ENCODE assay signal across 15 cellular contexts in the genomic region with DNA sequence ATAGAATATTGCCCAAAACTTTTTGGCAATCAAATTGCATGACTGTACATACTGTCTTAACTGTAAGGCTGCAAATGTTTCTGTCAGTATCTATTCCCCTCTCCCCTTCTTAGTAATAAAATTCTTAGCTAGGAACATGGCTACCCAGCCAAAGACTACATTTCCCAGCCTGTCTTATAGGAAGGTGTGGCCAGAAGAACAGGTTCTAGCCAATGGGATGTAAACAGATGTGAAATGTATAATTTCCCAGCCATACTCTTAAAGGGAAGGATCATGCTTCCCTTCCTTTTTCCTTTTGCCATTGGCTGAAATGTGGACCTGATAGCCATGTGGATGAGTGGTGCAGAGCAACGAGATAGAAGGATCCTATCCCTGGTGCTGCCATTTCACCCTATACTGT. TPM values are rescaled to one million over a fixed set of nuclear protein-coding genes. Genes with fewer than 3 reads are reported as not detected.
DNase-seq lines count a peak whose midpoint lies in the region; ATAC-seq lines count a peak whose summit lies in the region.
"Had no signal": no experiment of that assay in that cellular context is flagged by ENCODE, and none has a peak within 500 bp of the region (broad histone marks: within the 10 kb centered on the region; RNA-seq: fewer than 3 reads in every experiment).

No MANE protein-coding gene starts in this region.

- peak; percentile 35 for ATAC-seq in T-helper 17 cell
- peak; percentile 84 for ATAC-seq in left colon
- ATAC-seq in HG02852 (IDR thresholded peaks at IDR 0.05; ENCODE audit: unreplicated experiment): no peak
- ATAC-seq: activated CD4-positive, alpha-beta T cell treated with anti-CD3 and anti-CD28 coated beads for 36 hours had no signal

- no peaks in the 10 kb centered on the region for H3K27me3 Mint-ChIP-seq in T-helper 17 cell
- H3K27me3 Mint-ChIP-seq: activated CD4-positive, alpha-beta T cell treated with anti-CD3 and anti-CD28 coated beads for 36 hours; CD8-positive, alpha-beta memory T cell; T-cell had no signal

- H3K4me1 Mint-ChIP-seq in T-helper 17 cell: peaks cover 10% of the 10 kb centered on the region

- H3K9me3 ChIP-seq in T-helper 17 cell (ENCODE audit: control insufficient read depth, low read length, poor library complexity, severe bottlenecking): no peaks in the 10 kb centered on the region

- no peaks in the 10 kb centered on the region for H3K36me3 Mint-ChIP-seq in T-helper 17 cell (ENCODE audit: low read depth)
- H3K36me3 Mint-ChIP-seq: CD8-positive, alpha-beta memory T cell; T-cell had no signal

- no peak overlapping the region for H3K27ac ChIP-seq in caudate nucleus (ENCODE audit: low read depth, low read length)
- H3K27ac ChIP-seq: 22Rv1 had no signal

- intact Hi-C loops in left colon (cut with DNase I, micrococcal nuclease): no loop called here

- DNase-seq in DMS153 (lab: John Stamatoyannopoulos, UW) (peak; percentile 26), DMS153 treated with DMSO at 0.1 percent for 48 hours (lab: John Stamatoyannopoulos, UW; ENCODE audit: unreplicated experiment) (no peak), NAMALWA (ENCODE audit: low spot score) (peak; percentile 5), T-helper 17 cell (no peak), left colon (no peak), caudate nucleus (lab: John Stamatoyannopoulos, UW) (no peak), SIG-M5 treated with dmso at 0.1 percent for 504 hours (lab: John Stamatoyannopoulos, UW; ENCODE audit: unreplicated experiment) (no peak)
- DNase-seq: activated CD4-positive, alpha-beta T cell treated with anti-CD3 and anti-CD28 coated beads for 36 hours; activated T-cell treated with anti-CD3 and anti-CD28 coated beads, Interleukin-2, amount 50 U/mL, for 1 hour; CD8-positive, alpha-beta memory T cell; cortex of kidney; NCI-H1048; T-cell had no signal

- H3K4me3 Mint-ChIP-seq in T-helper 17 cell: no peak overlapping the region
- H3K4me3 Mint-ChIP-seq: activated CD4-positive, alpha-beta T cell treated with anti-CD3 and anti-CD28 coated beads for 36 hours; CD8-positive, alpha-beta memory T cell; T-cell had no signal

- no peak overlapping the region for H3K27ac Mint-ChIP-seq in T-helper 17 cell
- H3K27ac Mint-ChIP-seq: activated CD4-positive, alpha-beta T cell treated with anti-CD3 and anti-CD28 coated beads for 36 hours; T-cell had no signal

RNA-seq across cellular contexts. Expression of a gene that starts 7.0 kb away (rescaled TPM):
- total RNA-seq in T-helper 17 cell (10 to 100 TPM; 11.1 to 13.9 TPM), left colon (1 to 10 TPM; 4.0 to 5.4 TPM)

Comparison
In these comparisons a context has a peak if more than half of its experiments do, and no peak if none do; other contexts are left out.
1. DNase-seq: peak in DMS153 (single experiment) and NAMALWA (single experiment); none in DMS153 treated with DMSO at 0.1 percent for 48 hours (single experiment), T-helper 17 cell (0 of 3), left colon (0 of 2), caudate nucleus (0 of 61) and SIG-M5 treated with dmso at 0.1 percent for 504 hours (single experiment).